Comparison of ENCODE assay signal across 10 cellular contexts in genomic region chr2:203783496-203784203, GRCh38.
DNase-seq lines count a peak whose midpoint lies in the region; ATAC-seq and TF ChIP-seq lines count a peak whose summit lies in the region.
"Had no signal": no experiment of that assay in that cellular context is flagged by ENCODE, and none has a peak within 500 bp of the region (broad histone marks: within the 10 kb centered on the region; RNA-seq: fewer than 3 reads in every experiment).

No MANE protein-coding gene starts in this region.

- no peak overlapping the region for H2AFZ ChIP-seq in hepatocyte

- H3K27me3 Mint-ChIP-seq in activated CD4-positive, alpha-beta T cell treated with anti-CD3 and anti-CD28 coated beads, Interleukin-2, amount 10 ng/mL, durations not matched to agents 24 days and 14 days: no peaks in the 10 kb centered on the region
- H3K27me3 Mint-ChIP-seq in activated CD8-positive, alpha-beta T cell treated with anti-CD3 and anti-CD28 coated beads for 36 hours: no peaks in the 10 kb centered on the region

- WGBS in hepatocyte (ENCODE audit: low lambda C conversion rate, missing lambda C conversion rate): 48% methylated on average over 4 of the region's 4 CpGs
- 62 to 85% (median 74%) methylated on average over 4 of the region's 4 CpGs for WGBS in spleen, 5 donors

- CTCF ChIA-PET in activated CD8-positive, alpha-beta T cell treated with anti-CD3 and anti-CD28 coated beads for 36 hours (lab: Charles Lee): interaction anchor here (0.7 to 8.2 kb wide), 16 partner anchors 8 to 299 kb away, joined by 3 to 62 read pairs (median 4); no protein-coding TSS in a partner anchor

- H3K36me3 Mint-ChIP-seq in activated CD4-positive, alpha-beta T cell treated with anti-CD3 and anti-CD28 coated beads, Interleukin-2, amount 10 ng/mL, durations not matched to agents 24 days and 14 days (ENCODE audit: low read depth): peaks cover 13% of the 10 kb centered on the region
- peaks cover 7% of the 10 kb centered on the region for H3K36me3 Mint-ChIP-seq in activated CD8-positive, alpha-beta T cell treated with anti-CD3 and anti-CD28 coated beads for 36 hours (ENCODE audit: low read depth)

- DNase-seq in activated CD4-positive, alpha-beta T cell treated with anti-CD3 and anti-CD28 coated beads, Interleukin-2, amount 10 ng/mL, durations not matched to agents 24 days and 14 days: peak; percentile 46
- no peak for DNase-seq in activated CD4-positive, alpha-beta T cell treated with anti-CD3 and anti-CD28 coated beads, Interleukin-2, amount 50 U/mL, for 4 hours
- no peak for DNase-seq in activated CD8-positive, alpha-beta T cell treated with anti-CD3 and anti-CD28 coated beads for 36 hours
- DNase-seq in hepatocyte (ENCODE audit: low spot score): peak; percentile 39
- no peak for DNase-seq in spleen
- DNase-seq in NCI-H1417 (lab: John Stamatoyannopoulos, UW): no peak
- DNase-seq in D341Med (ENCODE audit: low spot score): no peak
- DNase-seq: BE2C, kidney had no signal

- H4K20me1 ChIP-seq in hepatocyte (ENCODE audit: insufficient read depth, poor library complexity, severe bottlenecking): no peaks in the 10 kb centered on the region

- H3K27me3 ChIP-seq in hepatocyte: no peaks in the 10 kb centered on the region
- no peaks in the 10 kb centered on the region for H3K27me3 ChIP-seq in spleen (replicated peaks in 1 of 7)
- H3K27me3 ChIP-seq: BE2C had no signal

- H3K4me3 Mint-ChIP-seq in activated CD4-positive, alpha-beta T cell treated with anti-CD3 and anti-CD28 coated beads, Interleukin-2, amount 10 ng/mL, durations not matched to agents 24 days and 14 days: peak overlapping the region; percentile 20
- H3K4me3 Mint-ChIP-seq in activated CD8-positive, alpha-beta T cell treated with anti-CD3 and anti-CD28 coated beads for 36 hours: no peak overlapping the region

- POLR2A ChIA-PET in activated CD8-positive, alpha-beta T cell treated with anti-CD3 and anti-CD28 coated beads for 36 hours (lab: Charles Lee): interaction anchor here (0.8 to 2.9 kb wide), 11 partner anchors 10 to 75 kb away, joined by 3 to 10 read pairs (median 5); no protein-coding TSS in a partner anchor

- no peak for TF ChIP-seq POLR2A in spleen (IDR thresholded peaks at IDR 0.05)

- no peak for TF ChIP-seq CTCF in activated CD8-positive, alpha-beta T cell treated with anti-CD3 and anti-CD28 coated beads for 36 hours (IDR thresholded peaks at IDR 0.05)
- TF ChIP-seq CTCF in hepatocyte (IDR thresholded peaks at IDR 0.05; ENCODE audit: poor library complexity) (no peak), spleen (IDR thresholded peaks at IDR 0.05 in 8 of 11, conservative IDR thresholded peaks at IDR 0.05 in 3 of 11) (no peak)

- H3K9me3 Mint-ChIP-seq in activated CD4-positive, alpha-beta T cell treated with anti-CD3 and anti-CD28 coated beads, Interleukin-2, amount 10 ng/mL, durations not matched to agents 24 days and 14 days: peaks cover 4% of the 10 kb centered on the region
- H3K9me3 Mint-ChIP-seq in activated CD8-positive, alpha-beta T cell treated with anti-CD3 and anti-CD28 coated beads for 36 hours: peaks cover 6% of the 10 kb centered on the region

- ATAC-seq in activated CD8-positive, alpha-beta T cell treated with anti-CD3 and anti-CD28 coated beads for 36 hours: no peak
- ATAC-seq in HG03196 (IDR thresholded peaks at IDR 0.05; ENCODE audit: unreplicated experiment): no peak

- peaks cover 24% of the 10 kb centered on the region for H3K4me1 ChIP-seq in hepatocyte (ENCODE audit: insufficient read depth)
- H3K4me1 ChIP-seq in spleen: peaks cover 6 to 47% (median 32%) of the 10 kb centered on the region in 6 donors
- H3K4me1 ChIP-seq: BE2C had no signal

- H3K27ac Mint-ChIP-seq in activated CD4-positive, alpha-beta T cell treated with anti-CD3 and anti-CD28 coated beads, Interleukin-2, amount 10 ng/mL, durations not matched to agents 24 days and 14 days: peak overlapping the region; percentile 81
- H3K27ac Mint-ChIP-seq in activated CD8-positive, alpha-beta T cell treated with anti-CD3 and anti-CD28 coated beads for 36 hours: peak overlapping the region; percentile 34

- H3K36me3 ChIP-seq in hepatocyte (replicated peaks; ENCODE audit: insufficient read depth, low read depth) (no peaks in the 10 kb centered on the region), spleen (no peaks in the 10 kb centered on the region)
- H3K36me3 ChIP-seq: BE2C had no signal

- no peaks in the 10 kb centered on the region for H3K9me2 ChIP-seq in hepatocyte (replicated peaks; ENCODE audit: insufficient read depth)

- H3K4me3 ChIP-seq in hepatocyte: no peak overlapping the region
- H3K4me3 ChIP-seq in spleen: no peak overlapping the region

- peak overlapping the region; percentile 47 for H3K27ac ChIP-seq in hepatocyte
- H3K27ac ChIP-seq in spleen: peak overlapping the region in 6 of 8 donors; percentile 23 to 59 (median 27)

- H3K4me1 Mint-ChIP-seq in activated CD4-positive, alpha-beta T cell treated with anti-CD3 and anti-CD28 coated beads, Interleukin-2, amount 10 ng/mL, durations not matched to agents 24 days and 14 days: peaks cover 56% of the 10 kb centered on the region
- peaks cover 57% of the 10 kb centered on the region for H3K4me1 Mint-ChIP-seq in activated CD8-positive, alpha-beta T cell treated with anti-CD3 and anti-CD28 coated beads for 36 hours (ENCODE audit: low read depth)

- intact Hi-C loops in activated CD4-positive, alpha-beta T cell treated with anti-CD3 and anti-CD28 coated beads, Interleukin-2, amount 10 ng/mL, durations not matched to agents 24 days and 14 days (cut with micrococcal nuclease): loop anchor here (2.0 to 5.0 kb wide), 2 partner anchors 17 to 126 kb away; no protein-coding TSS in a partner anchor
- intact Hi-C loops in activated CD8-positive, alpha-beta T cell treated with anti-CD3 and anti-CD28 coated beads for 36 hours (cut with micrococcal nuclease): loop anchor here (5.0 kb wide), 2 partner anchors 46 to 76 kb away; partner anchors contain the start of gene CD28
- intact Hi-C loops in spleen (cut with DNase I; ENCODE audit: low total_unique reads): no loop called here

- H3K79me2 ChIP-seq in hepatocyte: no peaks in the 10 kb centered on the region

- peak overlapping the region; percentile 0 for H3K4me2 ChIP-seq in hepatocyte

- H3K9me3 ChIP-seq in hepatocyte (ENCODE audit: low read depth) (no peaks in the 10 kb centered on the region), spleen (peaks cover 0 to 5% (median 0%) of the 10 kb centered on the region in 8 donors)
- H3K9me3 ChIP-seq: BE2C had no signal

Comparison
In these comparisons a context has a peak if more than half of its experiments do, and no peak if none do; other contexts are left out.
1. DNase-seq: peak in activated CD4-positive, alpha-beta T cell treated with anti-CD3 and anti-CD28 coated beads, Interleukin-2, amount 10 ng/mL, durations not matched to agents 24 days and 14 days (single experiment) and hepatocyte (single experiment); none in activated CD4-positive, alpha-beta T cell treated with anti-CD3 and anti-CD28 coated beads, Interleukin-2, amount 50 U/mL, for 4 hours (0 of 2), activated CD8-positive, alpha-beta T cell treated with anti-CD3 and anti-CD28 coated beads for 36 hours (single experiment), spleen (single experiment), NCI-H1417 (0 of 3) and D341Med (single experiment).